In the genomic region with DNA sequence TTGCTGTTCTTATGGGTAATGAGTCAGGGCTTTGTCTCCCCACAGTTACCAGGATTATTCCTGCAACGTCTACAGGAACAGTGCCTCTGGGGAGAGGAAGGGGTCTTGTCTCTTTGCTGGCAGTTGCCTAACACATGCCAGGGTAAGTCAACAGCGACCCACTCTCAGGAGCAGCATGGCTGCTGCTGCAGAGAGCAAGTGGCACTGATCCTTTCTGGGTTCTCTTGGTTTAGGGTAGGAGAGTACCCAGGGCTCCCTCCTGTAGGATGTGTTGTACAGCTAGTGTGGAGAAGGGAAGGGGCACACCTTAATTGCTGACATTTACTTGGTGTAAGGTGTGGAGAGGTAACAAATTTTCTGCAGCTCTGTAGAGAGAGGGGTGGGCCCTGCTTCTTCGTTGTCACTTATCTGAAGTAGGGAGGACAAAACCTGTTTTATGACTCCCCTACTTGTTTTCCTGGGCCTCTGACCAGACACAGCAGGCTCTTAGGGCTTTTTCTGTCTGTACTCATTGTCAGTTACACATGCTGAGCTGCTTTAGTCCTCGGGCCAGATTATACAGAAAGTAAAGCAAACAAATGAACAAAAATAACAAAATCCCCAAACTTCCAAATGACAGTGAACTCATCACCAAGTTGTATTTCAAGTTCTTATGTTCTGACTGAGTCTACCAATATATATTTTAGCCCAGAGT, we compare ENCODE assay signal across 12 cellular contexts.
A peak's percentile ranks its signal among the peaks of the same experiment; 100 is the strongest.
DNase-seq lines count a peak whose midpoint lies in the region; ATAC-seq and TF ChIP-seq lines count a peak whose summit lies in the region.
"Had no signal": no experiment of that assay in that cellular context is flagged by ENCODE, and none has a peak within 500 bp of the region (broad histone marks: within the 10 kb centered on the region; RNA-seq: fewer than 3 reads in every experiment).

No MANE protein-coding gene starts in this region.

- H4K8ac ChIP-seq in H9 (replicated peaks; ENCODE audit: insufficient read length, low read depth, low read length): no peak overlapping the region

- H3K79me2 ChIP-seq in H9 (ENCODE audit: insufficient read depth, low read length) (no peaks in the 10 kb centered on the region), hepatocyte (no peaks in the 10 kb centered on the region)

- H3K4me1 Mint-ChIP-seq in H9: peaks cover 12% of the 10 kb centered on the region in 2 experiments
- H3K4me1 Mint-ChIP-seq: CD4-positive, CD25-positive, alpha-beta regulatory T cell had no signal

- peaks cover 0 to 4% of the 10 kb centered on the region in 2 experiments; a peak in 3 of 5 replicates for H3K9me3 Mint-ChIP-seq in H9

- H2AFZ ChIP-seq in H9 (ENCODE audit: low read length) (no peak overlapping the region), hepatocyte (no peak overlapping the region)

- H3K27ac Mint-ChIP-seq in H9: peak overlapping the region; percentile 20 to 95 (median 85); a peak in 5 of 7 replicates
- H3K27ac Mint-ChIP-seq: activated T-cell treated with anti-CD3 and anti-CD28 coated beads, Interleukin-2, amount 50 U/mL, for 24 hours; CD4-positive, CD25-positive, alpha-beta regulatory T cell had no signal

- no peak for TF ChIP-seq EP300 in sigmoid colon (IDR thresholded peaks at IDR 0.05)

- H3K4me3 ChIP-seq in hepatocyte (no peak overlapping the region), sigmoid colon (no peak overlapping the region)
- H3K4me3 ChIP-seq: Peyer's patch had no signal

- H3K23me2 ChIP-seq in H9 (ENCODE audit: insufficient read length, low read depth, low read length, poor library complexity, severe bottlenecking): no peaks in the 10 kb centered on the region

- no peak overlapping the region for H2BK12ac ChIP-seq in H9 (ENCODE audit: insufficient read length, low read depth, low read length)

- no peak overlapping the region for H3T11ph ChIP-seq in H9 (ENCODE audit: low read length)

- no peaks in the 10 kb centered on the region for H3K27me3 Mint-ChIP-seq in H9 (ENCODE audit: low read depth)
- H3K27me3 Mint-ChIP-seq: activated T-cell treated with anti-CD3 and anti-CD28 coated beads, Interleukin-2, amount 50 U/mL, for 24 hours; CD4-positive, CD25-positive, alpha-beta regulatory T cell had no signal

- H2BK5ac ChIP-seq in H9 (ENCODE audit: insufficient read length, low read length): no peak overlapping the region

- peaks cover 2 to 18% (median 8%) of the 10 kb centered on the region in 3 experiments; a peak in 6 of 7 replicates for H3K36me3 Mint-ChIP-seq in H9 (ENCODE audit: insufficient read depth in 1 of 3, low read depth in 3 of 3)
- H3K36me3 Mint-ChIP-seq: CD4-positive, CD25-positive, alpha-beta regulatory T cell had no signal

- no peak for TF ChIP-seq CTCF in H9 (conservative IDR thresholded peaks at IDR 0.05)
- no peak for TF ChIP-seq CTCF in hepatocyte (IDR thresholded peaks at IDR 0.05; ENCODE audit: poor library complexity)
- TF ChIP-seq CTCF in sigmoid colon (IDR thresholded peaks at IDR 0.05): no peak

- H3K79me1 ChIP-seq in H9 (ENCODE audit: insufficient read depth, low read depth, low read length, poor library complexity, severe bottlenecking): no peaks in the 10 kb centered on the region

- H3K4me3 Mint-ChIP-seq in H9: no peak overlapping the region
- H3K4me3 Mint-ChIP-seq: activated T-cell treated with anti-CD3 and anti-CD28 coated beads, Interleukin-2, amount 50 U/mL, for 24 hours; CD4-positive, CD25-positive, alpha-beta regulatory T cell had no signal

- DNase-seq in H9 (no peak), NCI-H69 (lab: John Stamatoyannopoulos, UW) (peak; percentile 94), hepatocyte (ENCODE audit: low spot score) (peak; percentile 6), sigmoid colon (no peak), mesenteric fat pad (ENCODE audit: low spot score) (no peak)
- no peak for DNase-seq in stimulated activated CD4-positive, alpha-beta T cell treated with anti-CD3 and anti-CD28 coated beads, Interleukin-1b, Interleukin-23, amount 100 ng/mL, for 48 hours
- DNase-seq: activated T-cell treated with anti-CD3 and anti-CD28 coated beads, Interleukin-2, amount 50 U/mL, for 24 hours; CD4-positive, CD25-positive, alpha-beta regulatory T cell; NCI-H1694; Peyer's patch had no signal

- no peaks in the 10 kb centered on the region for H3K4me1 ChIP-seq in H9 (ENCODE audit: insufficient read depth, low read length)
- peaks cover 7% of the 10 kb centered on the region for H3K4me1 ChIP-seq in hepatocyte (ENCODE audit: insufficient read depth)
- peaks cover 0 to 16% (median 14%) of the 10 kb centered on the region in 4 donors for H3K4me1 ChIP-seq in sigmoid colon
- H3K4me1 ChIP-seq: Peyer's patch had no signal

- no peak overlapping the region for H2AK5ac ChIP-seq in H9 (ENCODE audit: insufficient read length, low read length)

- no peak overlapping the region for H3K4me2 ChIP-seq in H9 (ENCODE audit: insufficient read depth, insufficient read length, low read length)
- no peak overlapping the region for H3K4me2 ChIP-seq in hepatocyte

- no peak overlapping the region for H3K23ac ChIP-seq in H9 (ENCODE audit: insufficient read length, low read depth, low read length)

- no peak overlapping the region for H3K56ac ChIP-seq in H9 (ENCODE audit: insufficient read length, low read depth, low read length)

- H2BK15ac ChIP-seq in H9 (ENCODE audit: low read depth, low read length): no peak overlapping the region

- H2BK120ac ChIP-seq in H9 (ENCODE audit: low read depth, low read length, poor library complexity, severe bottlenecking): no peak overlapping the region

- H3K4ac ChIP-seq in H9 (ENCODE audit: low read depth, low read length): no peak overlapping the region

- ATAC-seq in GM19328 (IDR thresholded peaks at IDR 0.05; ENCODE audit: unreplicated experiment) (no peak), GM18858 (IDR thresholded peaks at IDR 0.05; ENCODE audit: unreplicated experiment) (no peak)

- TF ChIP-seq POLR2A in sigmoid colon (IDR thresholded peaks at IDR 0.05): no peak

- H3K9me3 ChIP-seq in H9 (ENCODE audit: control insufficient read depth, low read depth, low read length): no peaks in the 10 kb centered on the region
- H3K9me3 ChIP-seq in hepatocyte (ENCODE audit: low read depth): no peaks in the 10 kb centered on the region
- H3K9me3 ChIP-seq in sigmoid colon: no peaks in the 10 kb centered on the region
- H3K9me3 ChIP-seq: Peyer's patch had no signal

- no peak overlapping the region for H3K14ac ChIP-seq in H9 (ENCODE audit: insufficient read depth, low read length)

- intact Hi-C loops in sigmoid colon (cut with DNase I): no loop called here

- H3K27me3 ChIP-seq in H9 (ENCODE audit: insufficient read depth, low read length) (no peaks in the 10 kb centered on the region), hepatocyte (no peaks in the 10 kb centered on the region), sigmoid colon (no peaks in the 10 kb centered on the region)
- H3K27me3 ChIP-seq: Peyer's patch had no signal

- H3K18ac ChIP-seq in H9 (ENCODE audit: insufficient read length, low read depth, low read length): no peak overlapping the region

- H3K36me3 ChIP-seq in hepatocyte (replicated peaks; ENCODE audit: insufficient read depth, low read depth) (no peaks in the 10 kb centered on the region), sigmoid colon (no peaks in the 10 kb centered on the region)
- H3K36me3 ChIP-seq: Peyer's patch had no signal

- H4K91ac ChIP-seq in H9 (ENCODE audit: insufficient read length, low read depth, low read length): no peak overlapping the region

- no CpG with 5 or more reads among the region's 4 CpGs for WGBS in H9 (ENCODE audit: extremely low coverage, insufficient read length, low lambda C conversion rate)
- WGBS in hepatocyte (ENCODE audit: low lambda C conversion rate, missing lambda C conversion rate): 37% methylated on average over 4 of the region's 4 CpGs
- 19 to 48% methylated on average over 4 of the region's 4 CpGs for WGBS in sigmoid colon, 2 donors

- H4K20me1 ChIP-seq in H9 (ENCODE audit: control insufficient read depth, insufficient read depth, insufficient read length) (no peaks in the 10 kb centered on the region), hepatocyte (ENCODE audit: insufficient read depth, poor library complexity, severe bottlenecking) (no peaks in the 10 kb centered on the region)

- no peak overlapping the region for H4K5ac ChIP-seq in H9 (ENCODE audit: insufficient read length, low read depth, low read length)

- no peak overlapping the region for H2BK20ac ChIP-seq in H9 (ENCODE audit: low read depth, low read length, poor library complexity, severe bottlenecking)

- no peaks in the 10 kb centered on the region for H3K9me2 ChIP-seq in hepatocyte (replicated peaks; ENCODE audit: insufficient read depth)

- no peak overlapping the region for H3K9ac ChIP-seq in H9 (ENCODE audit: extremely low read depth, insufficient read length, low read length)

- H3K27ac ChIP-seq in H9 (ENCODE audit: insufficient read length, low read depth, low read length) (no peak overlapping the region), hepatocyte (peak overlapping the region; percentile 35), sigmoid colon (peak overlapping the region in 3 of 4 donors; percentile 46 to 65 (median 60))
- H3K27ac ChIP-seq: Peyer's patch had no signal

Comparison
In these comparisons a context has a peak if more than half of its experiments do, and no peak if none do; other contexts are left out.
1. DNase-seq: peak in NCI-H69 (single experiment) and hepatocyte (single experiment); none in H9 (single experiment), sigmoid colon (single experiment), mesenteric fat pad (single experiment) and stimulated activated CD4-positive, alpha-beta T cell treated with anti-CD3 and anti-CD28 coated beads, Interleukin-1b, Interleukin-23, amount 100 ng/mL, for 48 hours (single experiment).